ENCODE assay signal across 20 cellular contexts in the genomic region with DNA sequence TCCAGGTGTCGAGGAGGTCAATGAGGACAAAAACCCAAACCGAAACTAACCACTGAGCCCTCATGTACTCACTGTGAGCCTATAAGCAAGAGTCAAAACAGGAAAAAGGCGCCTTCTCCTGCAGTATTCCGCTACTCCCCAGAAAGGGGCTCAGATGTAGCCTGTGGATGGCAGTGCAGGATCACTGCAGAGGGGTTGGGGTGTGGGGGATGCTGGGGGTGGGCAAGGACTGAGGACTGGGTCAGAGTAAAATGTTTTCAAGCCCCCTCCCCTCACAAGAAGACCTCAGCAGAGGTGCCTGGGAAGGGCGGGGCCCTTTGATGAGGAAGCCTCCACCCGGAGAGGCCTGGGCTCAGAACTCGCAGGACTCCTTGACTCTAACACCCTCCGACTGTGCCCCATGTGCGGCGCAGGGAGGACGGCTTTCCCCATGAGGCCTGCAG.
"Had no signal": no experiment of that assay in that cellular context is flagged by ENCODE, and none has a peak within 500 bp of the region (broad histone marks: within the 10 kb centered on the region; RNA-seq: fewer than 3 reads in every experiment).

No MANE protein-coding gene starts in this region.

- H3K27me3 ChIP-seq: adrenal gland, cardiac muscle cell, dorsolateral prefrontal cortex, esophagus squamous epithelium, transverse colon had no signal

- DNase-seq: activated CD4-positive, alpha-beta memory T cell treated with anti-CD3 and anti-CD28 coated beads, Interleukin-2, amount 10 ng/mL, durations not matched to agents 7 days and 5 days; activated effector memory CD4-positive, alpha-beta T cell treated with anti-CD3 and anti-CD28 coated beads, Interleukin-2, amount 50 U/mL, for 16 hours; activated T-cell treated with anti-CD3 and anti-CD28 coated beads, Interleukin-2, amount 50 U/mL, for 48 hours; adrenal gland; dorsolateral prefrontal cortex; esophagus squamous epithelium; hypothalamus; left cardiac atrium; naive thymus-derived CD8-positive, alpha-beta T cell; nucleus accumbens; stimulated activated CD4-positive, alpha-beta T cell treated with anti-CD3 and anti-CD28 coated beads, Interleukin-15, amount 100 ng/mL, for 24 hours; stimulated activated CD4-positive, alpha-beta T cell treated with anti-CD3 and anti-CD28 coated beads, Interleukin-4, amount 100 ng/mL, for 1 hour; stimulated activated naive CD4-positive, alpha-beta T cell treated with Interleukin-2 at 50 U/mL for 16 hours; T-helper 1 cell; T1000; transverse colon had no signal

- H3K9me3 Mint-ChIP-seq: activated CD4-positive, alpha-beta memory T cell treated with anti-CD3 and anti-CD28 coated beads, Interleukin-2, amount 10 ng/mL, durations not matched to agents 7 days and 5 days; activated naive CD4-positive, alpha-beta T cell treated with anti-CD3 and anti-CD28 coated beads, Interleukin-2, amount 50 U/mL, for 24 hours; naive thymus-derived CD8-positive, alpha-beta T cell had no signal

- H3K27me3 Mint-ChIP-seq: activated naive CD4-positive, alpha-beta T cell treated with anti-CD3 and anti-CD28 coated beads, Interleukin-2, amount 50 U/mL, for 24 hours; naive thymus-derived CD8-positive, alpha-beta T cell had no signal

- H3K36me3 Mint-ChIP-seq: activated naive CD4-positive, alpha-beta T cell treated with anti-CD3 and anti-CD28 coated beads, Interleukin-2, amount 50 U/mL, for 24 hours; naive thymus-derived CD8-positive, alpha-beta T cell had no signal

- H3K36me3 ChIP-seq: adrenal gland, cardiac muscle cell, esophagus squamous epithelium, transverse colon had no signal

- ATAC-seq: left cardiac atrium; naive thymus-derived CD8-positive, alpha-beta T cell; SK-N-SH treated with all-trans-retinoic acid at 6 μM for 48 hours had no signal

- FAIRE-seq: endothelial cell of umbilical vein had no signal

- H3K27ac ChIP-seq: adrenal gland, cardiac muscle cell, dorsolateral prefrontal cortex, esophagus squamous epithelium, transverse colon had no signal

- H3K9me3 ChIP-seq: adrenal gland, esophagus squamous epithelium, transverse colon had no signal

- H3K4me1 ChIP-seq: adrenal gland, esophagus squamous epithelium, transverse colon had no signal

- H3K27ac Mint-ChIP-seq: activated CD4-positive, alpha-beta memory T cell treated with anti-CD3 and anti-CD28 coated beads, Interleukin-2, amount 10 ng/mL, durations not matched to agents 7 days and 5 days; activated naive CD4-positive, alpha-beta T cell treated with anti-CD3 and anti-CD28 coated beads, Interleukin-2, amount 50 U/mL, for 24 hours had no signal

- H3K4me3 Mint-ChIP-seq: activated CD4-positive, alpha-beta memory T cell treated with anti-CD3 and anti-CD28 coated beads, Interleukin-2, amount 10 ng/mL, durations not matched to agents 7 days and 5 days; activated naive CD4-positive, alpha-beta T cell treated with anti-CD3 and anti-CD28 coated beads, Interleukin-2, amount 50 U/mL, for 24 hours; naive thymus-derived CD8-positive, alpha-beta T cell had no signal

- H3K4me3 ChIP-seq: adrenal gland, cardiac muscle cell, dorsolateral prefrontal cortex, esophagus squamous epithelium, transverse colon had no signal
